ENCODE assay signal across 2 cellular contexts in the genomic region with DNA sequence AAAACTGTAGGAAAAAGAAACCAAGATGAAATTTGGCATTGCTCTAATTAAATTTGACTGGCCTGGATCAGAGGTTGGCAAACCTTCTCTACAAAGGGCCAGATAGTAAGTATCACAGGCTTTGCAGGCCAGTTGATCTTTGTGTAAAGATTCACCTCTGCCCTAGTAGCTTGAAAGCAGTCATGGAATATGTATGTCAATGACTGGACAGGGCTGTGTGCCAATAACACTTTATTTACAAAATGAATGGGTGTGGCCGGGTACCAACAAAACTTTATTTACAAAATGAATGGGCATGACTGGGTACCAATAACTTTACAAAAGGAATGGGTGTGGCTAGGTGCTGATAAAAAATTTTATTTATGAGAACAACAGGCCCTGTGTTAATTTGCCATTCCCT.
TF ChIP-seq lines count a peak whose summit lies in the region.

No MANE protein-coding gene starts in this region.

TF ChIP-seq in IMR-90, 13 proteins besides CTCF, POLR2A, EP300 and RAD21 (continued from another document):
- TF ChIP-seq RFX5 (IDR thresholded peaks at IDR 0.05; ENCODE audit: low read depth, low read length) (no peak), BHLHE40 (IDR thresholded peaks at IDR 0.05; ENCODE audit: low read depth, low read length) (no peak), RCOR1 (IDR thresholded peaks at IDR 0.05; ENCODE audit: insufficient replicate concordance, low read length) (no peak), FOS (IDR thresholded peaks at IDR 0.05; ENCODE audit: low read depth, low read length) (no peak), MXI1 (IDR thresholded peaks at IDR 0.05; ENCODE audit: borderline replicate concordance, low read depth, low read length) (no peak), SMC3 (IDR thresholded peaks at IDR 0.05; ENCODE audit: low read depth, low read length) (no peak), NFE2L2 (IDR thresholded peaks at IDR 0.05; ENCODE audit: low read depth, low read length) (no peak), CEBPB (IDR thresholded peaks at IDR 0.05; ENCODE audit: low read depth, low read length) (no peak), CHD1 (IDR thresholded peaks at IDR 0.05; ENCODE audit: low read depth, low read length) (no peak)
- TF ChIP-seq, protein P1, sequence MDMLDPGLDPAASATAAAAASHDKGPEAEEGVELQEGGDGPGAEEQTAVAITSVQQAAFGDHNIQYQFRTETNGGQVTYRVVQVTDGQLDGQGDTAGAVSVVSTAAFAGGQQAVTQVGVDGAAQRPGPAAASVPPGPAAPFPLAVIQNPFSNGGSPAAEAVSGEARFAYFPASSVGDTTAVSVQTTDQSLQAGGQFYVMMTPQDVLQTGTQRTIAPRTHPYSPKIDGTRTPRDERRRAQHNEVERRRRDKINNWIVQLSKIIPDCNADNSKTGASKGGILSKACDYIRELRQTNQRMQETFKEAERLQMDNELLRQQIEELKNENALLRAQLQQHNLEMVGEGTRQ (IDR thresholded peaks at IDR 0.05; ENCODE audit: low read depth, low read length) = no peak

TF ChIP-seq in SK-N-SH, 30 proteins besides CTCF, POLR2A, EP300 and RAD21 (continued from another document):
- no peak for TF ChIP-seq EZH2phosphoT487 (IDR thresholded peaks at IDR 0.05; ENCODE audit: borderline replicate concordance, low read depth)
